ENCODE assay signal across 39 cellular contexts in the genomic region with DNA sequence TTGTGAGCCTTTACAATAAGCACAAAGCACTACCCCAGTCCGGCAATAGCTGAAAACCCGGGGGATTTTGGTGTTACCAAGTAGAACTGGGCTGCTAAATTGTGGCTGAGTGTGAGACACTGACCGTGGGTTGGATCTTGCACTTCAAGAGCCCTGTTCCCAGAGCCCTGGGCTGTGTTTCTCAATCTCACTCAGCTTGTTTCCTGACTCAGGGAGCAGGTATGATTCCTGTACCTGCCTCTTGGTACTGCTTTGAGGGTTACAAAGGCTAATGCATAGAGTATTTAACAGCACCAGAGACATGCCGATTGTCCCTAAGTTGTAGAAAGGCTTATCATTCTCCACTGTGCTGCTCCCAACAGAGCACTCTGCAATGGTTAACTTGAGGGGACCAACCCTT.
"Had no signal": no experiment of that assay in that cellular context is flagged by ENCODE, and none has a peak within 500 bp of the region (broad histone marks: within the 10 kb centered on the region; RNA-seq: fewer than 3 reads in every experiment).

No MANE protein-coding gene starts in this region.

- H3K9me3 Mint-ChIP-seq: activated B cell treated with CpG ODN at 0.5 μM for 24 hours; activated CD4-positive, alpha-beta memory T cell treated with anti-CD3 and anti-CD28 coated beads for 36 hours; activated CD4-positive, alpha-beta T cell treated with anti-CD3 and anti-CD28 coated beads, Interleukin-2, amount 10 ng/mL, durations not matched to agents 24 days and 14 days; activated naive CD4-positive, alpha-beta T cell treated with anti-CD3 and anti-CD28 coated beads for 36 hours; activated T-cell treated with anti-CD3 and anti-CD28 coated beads, Interleukin-2, amount 50 U/mL, for 4 hours; activated T-cell treated with anti-CD3 and anti-CD28 coated beads, Interleukin-2, amount 50 U/mL, for 72 hours; activated T-helper 1 cell treated with anti-CD3 and anti-CD28 coated beads, Interleukin-12 subunit alpha, Interleukin-12 subunit beta, Interleukin-2, Interleukin-4 antibody, amounts not matched to agents 30 ng/mL and 10 ng/mL and 1 ng/mL, durations not matched to agents 14 hours and 24 hours and 36 hours; activated T-helper 17 cell treated with anti-CD3 and anti-CD28 coated beads, Interleukin-2, amount 50 U/mL, for 72 hours; central memory CD8-positive, alpha-beta T cell; T-helper 1 cell treated with Interleukin-12 subunit alpha and Interleukin-12 subunit beta and Interleukin-4 antibody, amounts not matched to agents 30 μg/mL and 1 μg/mL, for 36 hours; T-helper 2 cell treated with Interferon-gamma antibody and Interleukin-4, amounts not matched to agents 5 μg/mL and 100 μg/mL, for 36 hours had no signal

- H3K36me3 Mint-ChIP-seq: activated CD4-positive, alpha-beta memory T cell treated with anti-CD3 and anti-CD28 coated beads for 36 hours; activated naive CD4-positive, alpha-beta T cell treated with anti-CD3 and anti-CD28 coated beads, Interleukin-2, amount 50 U/mL, for 72 hours; activated naive CD8-positive, alpha-beta T cell treated with anti-CD3 and anti-CD28 coated beads for 36 hours had no signal

- H3K27ac ChIP-seq: adrenal gland, body of pancreas, brain microvascular endothelial cell, breast epithelium, cardiac muscle cell, VCaP had no signal

- H3K36me3 ChIP-seq: adrenal gland, brain microvascular endothelial cell, breast epithelium, cardiac muscle cell had no signal

- H3K27me3 Mint-ChIP-seq: activated CD4-positive, alpha-beta memory T cell treated with anti-CD3 and anti-CD28 coated beads for 36 hours; activated CD4-positive, alpha-beta T cell treated with anti-CD3 and anti-CD28 coated beads, Interleukin-2, amount 10 ng/mL, durations not matched to agents 24 days and 14 days; activated CD8-positive, alpha-beta T cell treated with anti-CD3 and anti-CD28 coated beads for 36 hours; activated T-helper 17 cell treated with anti-CD3 and anti-CD28 coated beads, Interleukin-2, amount 50 U/mL, for 72 hours had no signal

- H3K4me1 ChIP-seq: adrenal gland, body of pancreas, breast epithelium had no signal

- H3K4me3 ChIP-seq: adrenal gland, body of pancreas, breast epithelium, cardiac muscle cell had no signal

- H3K27me3 ChIP-seq: body of pancreas, brain microvascular endothelial cell, breast epithelium, cardiac muscle cell had no signal

- DNase-seq: activated B cell treated with CpG ODN at 0.5 μM for 24 hours; activated CD4-positive, alpha-beta memory T cell treated with anti-CD3 and anti-CD28 coated beads for 36 hours; activated CD4-positive, alpha-beta T cell treated with anti-CD3 and anti-CD28 coated beads for 4 hours; activated CD4-positive, alpha-beta T cell treated with anti-CD3 and anti-CD28 coated beads, Interleukin-2, amount 10 ng/mL, durations not matched to agents 24 days and 14 days; activated CD4-positive, alpha-beta T cell treated with anti-CD3 and anti-CD28 coated beads, Interleukin-2, amount 50 U/mL, for 1 hour; activated CD4-positive, alpha-beta T cell treated with anti-CD3 and anti-CD28 coated beads, Interleukin-2, amount 50 U/mL, for 4 hours; activated CD4-positive, CD25-positive, alpha-beta regulatory T cell treated with anti-CD3 and anti-CD28 coated beads, Interleukin-2, amount 50 U/mL, for 72 hours; activated CD8-positive, alpha-beta memory T cell treated with anti-CD3 and anti-CD28 coated beads, Interleukin-2, amount 50 U/mL, for 4 hours; activated CD8-positive, alpha-beta T cell treated with anti-CD3 and anti-CD28 coated beads for 36 hours; activated effector memory CD4-positive, alpha-beta T cell treated with anti-CD3 and anti-CD28 coated beads, Interleukin-2, amount 50 U/mL, for 16 hours; activated gamma-delta T cell treated with Interleukin-2 at 50 U/mL for 16 hours; activated naive CD4-positive, alpha-beta T cell; activated naive CD4-positive, alpha-beta T cell treated with anti-CD3 and anti-CD28 coated beads for 36 hours; activated naive CD4-positive, alpha-beta T cell treated with anti-CD3 and anti-CD28 coated beads, Interleukin-2, amount 50 U/mL, for 16 hours; activated naive CD8-positive, alpha-beta T cell treated with anti-CD3 and anti-CD28 coated beads for 36 hours; activated T-cell treated with anti-CD3 and anti-CD28 coated beads for 4 hours; activated T-cell treated with anti-CD3 and anti-CD28 coated beads, Interleukin-2, amount 50 U/mL, for 1 hour; activated T-cell treated with anti-CD3 and anti-CD28 coated beads, Interleukin-2, amount 50 U/mL, for 4 hours; activated T-cell treated with anti-CD3 and anti-CD28 coated beads, Interleukin-2, amount 50 U/mL, for 72 hours; adrenal gland; amniotic stem cell; aorta; body of pancreas; brain microvascular endothelial cell; caudate nucleus; T-helper 1 cell; T-helper 2 cell; T-helper 9 cell had no signal

- H3K27ac Mint-ChIP-seq: activated B cell treated with CpG ODN at 0.5 μM for 24 hours; activated CD4-positive, alpha-beta memory T cell treated with anti-CD3 and anti-CD28 coated beads for 36 hours; activated CD4-positive, alpha-beta T cell treated with anti-CD3 and anti-CD28 coated beads, Interleukin-2, amount 10 ng/mL, durations not matched to agents 24 days and 14 days; activated CD8-positive, alpha-beta T cell treated with anti-CD3 and anti-CD28 coated beads for 36 hours; activated naive CD4-positive, alpha-beta T cell treated with anti-CD3 and anti-CD28 coated beads for 36 hours; activated naive CD4-positive, alpha-beta T cell treated with anti-CD3 and anti-CD28 coated beads, Interleukin-2, amount 50 U/mL, for 72 hours; activated naive CD8-positive, alpha-beta T cell treated with anti-CD3 and anti-CD28 coated beads for 36 hours; activated T-cell treated with anti-CD3 and anti-CD28 coated beads, Interleukin-2, amount 50 U/mL, for 72 hours; activated T-helper 1 cell treated with anti-CD3 and anti-CD28 coated beads, Interleukin-12 subunit alpha, Interleukin-12 subunit beta, Interleukin-2, Interleukin-4 antibody, amounts not matched to agents 30 ng/mL and 10 ng/mL and 1 ng/mL, durations not matched to agents 14 hours and 24 hours and 36 hours; activated T-helper 17 cell treated with anti-CD3 and anti-CD28 coated beads, Interleukin-2, amount 50 U/mL, for 72 hours; T-helper 1 cell treated with Interleukin-12 subunit alpha and Interleukin-12 subunit beta and Interleukin-4 antibody, amounts not matched to agents 30 μg/mL and 1 μg/mL, for 36 hours; T-helper 2 cell treated with Interferon-gamma antibody and Interleukin-4, amounts not matched to agents 5 μg/mL and 100 μg/mL, for 36 hours had no signal

- H3K4me3 Mint-ChIP-seq: activated B cell treated with CpG ODN at 0.5 μM for 24 hours; activated CD4-positive, alpha-beta memory T cell treated with anti-CD3 and anti-CD28 coated beads for 36 hours; activated CD4-positive, alpha-beta T cell treated with anti-CD3 and anti-CD28 coated beads, Interleukin-2, amount 10 ng/mL, durations not matched to agents 24 days and 14 days; activated CD8-positive, alpha-beta T cell treated with anti-CD3 and anti-CD28 coated beads for 36 hours; activated naive CD4-positive, alpha-beta T cell treated with anti-CD3 and anti-CD28 coated beads for 36 hours; activated naive CD8-positive, alpha-beta T cell treated with anti-CD3 and anti-CD28 coated beads for 36 hours; activated T-cell treated with anti-CD3 and anti-CD28 coated beads, Interleukin-2, amount 50 U/mL, for 4 hours; activated T-cell treated with anti-CD3 and anti-CD28 coated beads, Interleukin-2, amount 50 U/mL, for 72 hours; activated T-helper 1 cell treated with anti-CD3 and anti-CD28 coated beads, Interleukin-12 subunit alpha, Interleukin-12 subunit beta, Interleukin-2, Interleukin-4 antibody, amounts not matched to agents 30 ng/mL and 10 ng/mL and 1 ng/mL, durations not matched to agents 14 hours and 24 hours and 36 hours; activated T-helper 17 cell treated with anti-CD3 and anti-CD28 coated beads, Interleukin-2, amount 50 U/mL, for 72 hours; central memory CD8-positive, alpha-beta T cell; T-helper 1 cell treated with Interleukin-12 subunit alpha and Interleukin-12 subunit beta and Interleukin-4 antibody, amounts not matched to agents 30 μg/mL and 1 μg/mL, for 36 hours; T-helper 2 cell treated with Interferon-gamma antibody and Interleukin-4, amounts not matched to agents 5 μg/mL and 100 μg/mL, for 36 hours had no signal

- H3K4me1 Mint-ChIP-seq: activated B cell treated with CpG ODN at 0.5 μM for 24 hours; activated CD4-positive, alpha-beta T cell treated with anti-CD3 and anti-CD28 coated beads, Interleukin-2, amount 10 ng/mL, durations not matched to agents 24 days and 14 days; activated naive CD8-positive, alpha-beta T cell treated with anti-CD3 and anti-CD28 coated beads for 36 hours; activated T-helper 17 cell treated with anti-CD3 and anti-CD28 coated beads, Interleukin-2, amount 50 U/mL, for 72 hours; central memory CD8-positive, alpha-beta T cell had no signal

- FAIRE-seq: astrocyte, TTC549 had no signal

- H3K9me3 ChIP-seq: adrenal gland, body of pancreas had no signal

- ATAC-seq: activated CD8-positive, alpha-beta T cell treated with anti-CD3 and anti-CD28 coated beads for 36 hours; activated naive CD4-positive, alpha-beta T cell treated with anti-CD3 and anti-CD28 coated beads, Interleukin-2, amount 50 U/mL, for 72 hours; activated T-cell treated with anti-CD3 and anti-CD28 coated beads, Interleukin-2, amount 50 U/mL, for 4 hours; activated T-cell treated with anti-CD3 and anti-CD28 coated beads, Interleukin-2, amount 50 U/mL, for 72 hours; activated T-helper 17 cell treated with anti-CD3 and anti-CD28 coated beads, Interleukin-2, amount 50 U/mL, for 72 hours; body of pancreas had no signal
